Comparison of ENCODE assay signal across 28 cellular contexts in the genomic region with DNA sequence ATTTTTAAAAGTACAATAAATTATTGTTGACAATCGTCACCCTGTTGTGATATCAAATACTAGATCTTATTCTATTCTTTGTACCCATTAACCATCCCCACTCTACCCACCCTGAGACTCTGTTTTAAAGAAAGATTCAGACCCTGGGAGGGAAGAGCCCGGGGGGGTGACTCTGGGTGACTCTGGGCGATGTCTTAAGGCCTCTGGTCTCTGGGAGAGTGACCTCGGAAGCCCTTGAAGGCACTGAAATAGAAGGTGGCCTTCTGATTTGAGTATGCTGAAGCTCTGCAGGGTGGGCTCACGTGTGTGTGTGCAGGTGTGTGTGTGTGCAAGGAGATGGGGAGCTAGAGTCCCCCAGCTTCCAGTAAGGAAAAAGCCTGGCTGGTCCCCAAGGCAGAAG. TPM values are rescaled to one million over a fixed set of nuclear protein-coding genes. Genes with fewer than 3 reads are reported as not detected.
DNase-seq lines count a peak whose midpoint lies in the region; ATAC-seq and TF ChIP-seq lines count a peak whose summit lies in the region.
"Had no signal": no experiment of that assay in that cellular context is flagged by ENCODE, and none has a peak within 500 bp of the region (broad histone marks: within the 10 kb centered on the region; RNA-seq: fewer than 3 reads in every experiment).

No MANE protein-coding gene starts in this region.

- H3K36me3 Mint-ChIP-seq in GM23338 (ENCODE audit: low read depth) = no peaks in the 10 kb centered on the region; the same call in 2 of the 3 replicates
- H3K36me3 Mint-ChIP-seq in MCF 10A (ENCODE audit: insufficient read depth, unreplicated experiment) = no peaks in the 10 kb centered on the region
- H3K36me3 Mint-ChIP-seq: naive B cell had no signal

- TF ChIP-seq POLR2A in stomach (IDR thresholded peaks at IDR 0.05) = no peak

- CTCF ChIA-PET in MCF 10A (lab: Yijun Ruan, JAX) = interaction anchor here (1.4 to 1.7 kb wide), 2 partner anchors 16 to 32 kb away, joined by 3 to 5 read pairs; no protein-coding TSS in a partner anchor

- no peak overlapping the region for H2AFZ ChIP-seq in GM23338

- H3K27ac ChIP-seq in GM23338 (ENCODE audit: low read depth) = 0 out of 2 replicates have a peak overlapping the region, but pooled peaks have one; percentile 14
- no peak overlapping the region for H3K27ac ChIP-seq in left lung
- peak overlapping the region; percentile 77 to 90 (median 85) for H3K27ac ChIP-seq in stomach
- H3K27ac ChIP-seq: gastroesophageal sphincter, psoas muscle, testis, VCaP had no signal

- H3K36me3 ChIP-seq in GM23338 (ENCODE audit: insufficient read depth) = no peaks in the 10 kb centered on the region
- H3K36me3 ChIP-seq in left lung = no peaks in the 10 kb centered on the region
- peaks cover 0 to 5% (median 0%) of the 10 kb centered on the region in 4 donors for H3K36me3 ChIP-seq in stomach
- H3K36me3 ChIP-seq: gastroesophageal sphincter had no signal

- H3K4me3 Mint-ChIP-seq in GM23338 (no peak overlapping the region), MCF 10A (ENCODE audit: unreplicated experiment) (no peak overlapping the region)
- H3K4me3 Mint-ChIP-seq: activated CD4-positive, alpha-beta memory T cell treated with anti-CD3 and anti-CD28 coated beads for 36 hours; activated naive CD8-positive, alpha-beta T cell; CD4-positive, alpha-beta T cell; dendritic cell treated with granulocyte-macrophage colony-stimulating factor and Interleukin-4, amounts not matched to agents 40 ng/mL and 50 ng/mL, for 4 days; naive B cell had no signal

- ATAC-seq in GM23338 (no peak), left lung (no peak), HG03469 (IDR thresholded peaks at IDR 0.05; ENCODE audit: unreplicated experiment) (no peak), GM19351 (IDR thresholded peaks at IDR 0.05; ENCODE audit: unreplicated experiment) (no peak)
- ATAC-seq: gastroesophageal sphincter, psoas muscle had no signal

- intact Hi-C loops in MCF 10A (cut with micrococcal nuclease) = no loop called here
- intact Hi-C loops in left lung (cut with DNase I) = no loop called here
- intact Hi-C loops in stomach (cut with DNase I; ENCODE audit: low total_unique reads) = no loop called here

- H3K27ac Mint-ChIP-seq in GM23338 (no peak overlapping the region; the same call in 1 of the 2 replicates), MCF 10A (ENCODE audit: low read depth, unreplicated experiment) (peak overlapping the region; percentile 59)
- H3K27ac Mint-ChIP-seq: activated CD4-positive, alpha-beta memory T cell treated with anti-CD3 and anti-CD28 coated beads for 36 hours; activated naive CD8-positive, alpha-beta T cell; CD4-positive, alpha-beta T cell; dendritic cell treated with granulocyte-macrophage colony-stimulating factor and Interleukin-4, amounts not matched to agents 40 ng/mL and 50 ng/mL, for 4 days; naive B cell had no signal

- peaks cover 8% of the 10 kb centered on the region for H3K27me3 Mint-ChIP-seq in GM23338 (ENCODE audit: insufficient read depth, low read depth, poor library complexity)
- peaks cover 21% of the 10 kb centered on the region for H3K27me3 Mint-ChIP-seq in MCF 10A (ENCODE audit: insufficient read depth, unreplicated experiment)
- H3K27me3 Mint-ChIP-seq: activated naive CD8-positive, alpha-beta T cell; dendritic cell treated with granulocyte-macrophage colony-stimulating factor and Interleukin-4, amounts not matched to agents 40 ng/mL and 50 ng/mL, for 4 days had no signal

- no peak for TF ChIP-seq CTCF in GM23338 (conservative IDR thresholded peaks at IDR 0.05; ENCODE audit: low read depth in 2 of 2)
- TF ChIP-seq CTCF in MCF 10A (IDR thresholded peaks at IDR 0.05; ENCODE audit: unreplicated experiment) = no peak
- no peak for TF ChIP-seq CTCF in left lung (IDR thresholded peaks at IDR 0.05)
- TF ChIP-seq CTCF in stomach (IDR thresholded peaks at IDR 0.05) = no peak

- POLR2A ChIA-PET in MCF 10A (lab: Yijun Ruan, JAX) = interaction anchor here (1.1 to 1.9 kb wide), 7 partner anchors 9 to 68 kb away, joined by 3 to 15 read pairs (median 5); a partner anchor contains a TSS

- WGBS in stomach, 5 donors = 45 to 75% (median 52%) methylated on average over 5 of the region's 5 CpGs

- no peaks in the 10 kb centered on the region for H4K20me1 ChIP-seq in GM23338 (replicated peaks; ENCODE audit: insufficient read depth)

- H3K9me2 ChIP-seq in GM23338 (ENCODE audit: insufficient read depth) = no peaks in the 10 kb centered on the region

- H3K9me3 Mint-ChIP-seq in GM23338 = peaks cover 5% of the 10 kb centered on the region
- H3K9me3 Mint-ChIP-seq in MCF 10A (ENCODE audit: unreplicated experiment) = no peaks in the 10 kb centered on the region
- H3K9me3 Mint-ChIP-seq: CD4-positive, alpha-beta T cell had no signal

- no peak overlapping the region for H3K4me2 ChIP-seq in GM23338
- H3K4me2 ChIP-seq: smooth muscle cell had no signal

- no peaks in the 10 kb centered on the region; the same call in 1 of the 2 replicates for H3K4me1 ChIP-seq in GM23338 (ENCODE audit: insufficient read depth)
- peaks cover 0 to 17% of the 10 kb centered on the region in 2 donors for H3K4me1 ChIP-seq in left lung
- H3K4me1 ChIP-seq in stomach = peaks cover 0 to 36% (median 14%) of the 10 kb centered on the region in 4 donors
- H3K4me1 ChIP-seq: psoas muscle, testis had no signal

- TF ChIP-seq EP300 in stomach (IDR thresholded peaks at IDR 0.05) = no peak

- H3K4me3 ChIP-seq in GM23338 (no peak overlapping the region), left lung (peak overlapping the region; percentile 1 to 40), stomach (peak overlapping the region; percentile 20 to 43 (median 28))
- H3K4me3 ChIP-seq: gastroesophageal sphincter, psoas muscle, smooth muscle cell, testis had no signal

- H3F3A ChIP-seq in GM23338 (replicated peaks; ENCODE audit: low read depth) = no peaks in the 10 kb centered on the region

- no TSS peak for BruUV-seq in MCF 10A (replicated peaks; lab: Mats Ljungman, UMichigan)

- H3K9me3 ChIP-seq in left lung (no peaks in the 10 kb centered on the region), stomach (peaks cover 0 to 8% (median 0%) of the 10 kb centered on the region in 4 donors)
- H3K9me3 ChIP-seq: gastroesophageal sphincter, psoas muscle, testis had no signal

- H3K79me2 ChIP-seq in GM23338 (replicated peaks; ENCODE audit: insufficient read depth) = no peaks in the 10 kb centered on the region

- no peak for DNase-seq in GM23338 (ENCODE audit: low spot score)
- no peak for DNase-seq in MCF 10A (ENCODE audit: unreplicated experiment)
- DNase-seq in left lung = no peak
- DNase-seq in stomach = no peak
- no peak for DNase-seq in NCI-H82 (lab: John Stamatoyannopoulos, UW)
- no peak for DNase-seq in HUDEP-2 (lab: John Stamatoyannopoulos, UW; ENCODE audit: unreplicated experiment in 76 of 76)
- DNase-seq: activated CD4-positive, alpha-beta memory T cell treated with anti-CD3 and anti-CD28 coated beads for 36 hours; CD4-positive, alpha-beta T cell; HCEC 1CT; KG1; naive B cell; NCI-H2081; SIG-M5; stimulated activated CD8-positive, alpha-beta memory T cell treated with anti-CD3 and anti-CD28 coated beads, Interleukin-4, amount 100 ng/mL, for 48 hours; testis had no signal

- H3K27me3 ChIP-seq in GM23338 (ENCODE audit: insufficient read depth) (peaks cover 8% of the 10 kb centered on the region; the same call in 1 of the 2 replicates), left lung (peaks cover 0 to 7% of the 10 kb centered on the region in 2 donors), stomach (peaks cover 0 to 6% (median 0%) of the 10 kb centered on the region in 3 donors)
- H3K27me3 ChIP-seq: gastroesophageal sphincter, testis had no signal

- H3K4me1 Mint-ChIP-seq in GM23338 (peaks cover 13% of the 10 kb centered on the region), MCF 10A (ENCODE audit: insufficient read depth, unreplicated experiment) (peaks cover 5% of the 10 kb centered on the region)

RNA-seq across cellular contexts. Expression of a gene that starts 9.7 kb away (rescaled TPM):
- total RNA-seq in GM23338 (2014; rRNA removed; shearing (Covaris generic)) = 4.3 and 9.6 TPM in 2 replicates
- 1.9 and 2.2 TPM in 2 replicates for polyA plus RNA-seq in GM23338 (2016; fragmentation: Nextera tagmentation; extraction: Ambion mirVana)
- total RNA-seq in MCF 10A (2022) = 7.0 and 10.5 TPM in 2 replicates
- total RNA-seq in left lung = 10 to 100 TPM; 25.8 to 35.1 TPM
- total RNA-seq in stomach = 100 to 1,000 TPM in 1 of 5 donors, 10 to 100 TPM in 2, 1 to 10 TPM in 2; 2.2 to 169 (median 18.5) TPM
- 10 to 100 TPM; 16.0 to 30.5 (median 29.4) TPM for polyA plus RNA-seq in stomach

RNA-seq across cellular contexts. Expression of a gene that starts 30.6 kb away (rescaled TPM):
- 6.2 and 11.7 TPM in 2 replicates for total RNA-seq in GM23338 (2014; rRNA removed; shearing (Covaris generic))
- polyA plus RNA-seq in GM23338 (2016; fragmentation: Nextera tagmentation; extraction: Ambion mirVana) (12.6 and 13.9 TPM in 2 replicates), stomach (1 to 10 TPM; 3.9 to 6.5 (median 5.5) TPM)
- total RNA-seq in MCF 10A (2022) (14.7 and 16.5 TPM in 2 replicates), left lung (10 to 100 TPM in 1 of 2 donors, 1 to 10 TPM in 1; 9.1 to 10.8 TPM), stomach (10 to 100 TPM in 3 of 5 donors, 1 to 10 TPM in 2; 2.3 to 26.6 (median 14.2) TPM)

RNA-seq across cellular contexts. Expression of a gene that starts 38.2 kb away (rescaled TPM):
- total RNA-seq in GM23338 (2014; rRNA removed; shearing (Covaris generic)) = not detected in 2 replicates
- polyA plus RNA-seq in GM23338 (2016; fragmentation: Nextera tagmentation; extraction: Ambion mirVana) = not detected in 2 replicates
- not detected in 2 replicates for total RNA-seq in MCF 10A (2022)
- total RNA-seq in left lung = not detected
- total RNA-seq in stomach = 1 to 10 TPM in 1 of 5 donors, not detected in 4; 7.0 TPM
- under 1 TPM in 2 of 3 donors, not detected in 1; 0.31 to 0.65 TPM for polyA plus RNA-seq in stomach
- total RNA-seq: activated CD4-positive, alpha-beta memory T cell treated with anti-CD3 and anti-CD28 coated beads for 36 hours; CD4-positive, alpha-beta T cell; Daoy; epithelial cell of proximal tubule; gastroesophageal sphincter; left ventricle myocardium superior; psoas muscle; smooth muscle cell; T-helper 1 cell treated with Interleukin-12 subunit alpha and Interleukin-12 subunit beta and Interleukin-4 antibody, amounts not matched to agents 30 ng/mL and 1 ng/mL, for 36 hours had no signal
- polyA plus RNA-seq: AG04450, psoas muscle, smooth muscle cell had no signal

Comparison
In these comparisons a context has a peak if more than half of its experiments do, and no peak if none do; other contexts are left out.
1. H3K27ac ChIP-seq: peak in GM23338 (single experiment) and stomach (5 of 5); none in left lung (0 of 2).